8 cellular contexts compared by ENCODE assay signal in the genomic region with DNA sequence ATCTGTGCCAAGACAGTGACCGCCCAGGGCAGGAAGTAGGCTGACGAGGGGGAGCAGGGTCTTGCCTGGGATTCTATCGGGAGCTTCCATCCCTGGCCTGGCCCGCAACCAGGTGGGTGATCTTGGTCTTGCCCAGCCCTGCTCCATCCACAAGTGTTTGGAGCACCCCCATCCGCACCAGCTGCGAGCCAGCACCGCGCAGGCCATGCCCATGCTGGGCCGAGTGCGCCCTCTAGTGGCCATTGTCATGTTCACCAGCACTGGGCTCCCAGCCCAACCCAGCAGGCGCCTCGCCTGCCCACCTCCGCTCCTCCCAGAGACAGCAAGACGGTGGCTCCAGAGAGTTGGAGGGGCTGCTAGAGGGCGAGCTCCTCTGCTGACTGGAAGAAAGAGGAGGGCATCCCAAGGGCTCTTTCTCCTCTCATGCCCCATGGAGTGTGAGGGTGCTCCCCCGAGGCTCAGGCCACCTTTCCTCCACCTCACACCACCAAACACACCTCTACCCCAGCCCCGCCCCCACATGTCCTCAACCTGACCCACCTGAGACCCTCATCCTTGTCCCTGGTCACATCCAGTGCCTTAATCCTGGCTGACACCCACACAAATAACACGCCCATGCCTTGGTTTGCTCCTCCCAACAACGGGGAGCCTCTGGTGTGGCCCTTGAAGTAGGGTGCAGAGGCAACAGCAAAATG. TPM values are rescaled to one million over a fixed set of nuclear protein-coding genes. Genes with fewer than 3 reads are reported as not detected.
DNase-seq lines count a peak whose midpoint lies in the region; ATAC-seq, FAIRE-seq and TF ChIP-seq lines count a peak whose summit lies in the region.

No MANE protein-coding gene starts in this region.

- SMC1A ChIA-PET in GM12878 (lab: Charles Lee; ENCODE audit: uncharacterized antibody, unreplicated experiment), result interaction anchor here (0.8 to 1.4 kb wide), 4 partner anchors 46 to 556 kb away, joined by 3 to 6 read pairs (median 4); no protein-coding TSS in a partner anchor

- H3K36me3 ChIP-seq in GM12878 (ENCODE audit: control insufficient read depth in 2 of 2, insufficient read depth in 2 of 2, low read length in 1 of 2), result no peaks in the 10 kb centered on the region

- H3K4me1 ChIP-seq in GM12878 (ENCODE audit: control insufficient read depth, insufficient read depth, low read length), result no peaks in the 10 kb centered on the region

- DNase-seq in NCI-H82 (lab: John Stamatoyannopoulos, UW) (peak; percentile 89), NCI-H82 treated with DMSO at 0.1 percent for 48 hours (lab: John Stamatoyannopoulos, UW; ENCODE audit: unreplicated experiment) (no peak), NCI-H1930 (lab: John Stamatoyannopoulos, UW) (peak; percentile 45 to 62), UCSD-AML1 (lab: John Stamatoyannopoulos, UW; ENCODE audit: unreplicated experiment) (peak; percentile 76), GM12878 (ENCODE audit: low read depth, low spot score) (no peak), iPS DF 4.7 (ENCODE audit: extremely low read depth, low spot score) (peak; percentile 14)
- DNase-seq in stimulated activated CD4-positive, alpha-beta T cell treated with anti-CD3 and anti-CD28 coated beads, Interleukin-12 subunit alpha, Interleukin-12 subunit beta, amount 100 ng/mL, for 24 hours (ENCODE audit: low read depth in 2 of 2), result peak; percentile 65 to 77

- H3K9ac ChIP-seq in GM12878 (ENCODE audit: control insufficient read depth, insufficient read depth, low read length), result no peak overlapping the region

- no peak overlapping the region; the same call in 1 of the 2 replicates for H2AFZ ChIP-seq in GM12878 (ENCODE audit: control insufficient read depth, low read depth, low read length)

- intact Hi-C loops in GM12878 (cut with micrococcal nuclease; ENCODE audit: unreplicated experiment), result loop anchor here (1.0 to 5.0 kb wide), 4 partner anchors 37 to 566 kb away; a partner anchor contains a TSS

- no peak for TF ChIP-seq EP300 in GM12878 (IDR thresholded peaks at IDR 0.05; ENCODE audit: borderline replicate concordance in 1 of 2, control insufficient read depth in 1 of 2, low read depth in 2 of 2, low read length in 2 of 2)

- H3K4me3 ChIP-seq in GM12878, result no peak overlapping the region

- RAD21 ChIA-PET in GM12878 (lab: Charles Lee; ENCODE audit: unreplicated experiment), result interaction anchor here (1.1 kb wide), 1 partner anchor 540 kb away, joined by 3 read pairs; no protein-coding TSS in a partner anchor

- TF ChIP-seq RAD21 in GM12878 (IDR thresholded peaks at IDR 0.05; ENCODE audit: insufficient read depth, low read depth, low read length), result peak; percentile 74

- no peak for TF ChIP-seq POLR2A in GM12878 (IDR thresholded peaks at IDR 0.05; ENCODE audit: low read depth, low read length)

- H3K9me3 ChIP-seq in GM12878 (replicated peaks; ENCODE audit: control insufficient read depth, insufficient read depth, low read length), result no peaks in the 10 kb centered on the region; the same call in 2 of the 3 replicates

- in situ Hi-C loops in GM12878 (cut with MboI), result loop anchor here (10.0 kb wide), 1 partner anchor 563 kb away; no protein-coding TSS in a partner anchor

- no peak for FAIRE-seq in GM12878 (lab: Jason Lieb, UNC)

- no peak overlapping the region for H3K4me2 ChIP-seq in GM12878 (ENCODE audit: control insufficient read depth, insufficient read depth)

- peak; percentile 88 for ATAC-seq in HG02759 (IDR thresholded peaks at IDR 0.05; ENCODE audit: unreplicated experiment)
- ATAC-seq in GM12878, result peak; percentile 99

- CTCF ChIA-PET in GM12878 (lab: Yijun Ruan, JAX), result interaction anchor here (0.5 to 3.6 kb wide), 16 partner anchors 8 to 566 kb away, joined by 3 to 21 read pairs (median 4); a partner anchor contains a TSS

- POLR2A ChIA-PET in GM12878 (lab: Charles Lee), result interaction anchor here (0.6 kb wide), 1 partner anchor 106 kb away, joined by 4 read pairs; a partner anchor contains a TSS

- BruUV-seq in GM12878 (replicated peaks; lab: Mats Ljungman, UMichigan), result no TSS peak

- H4K20me1 ChIP-seq in GM12878 (ENCODE audit: control insufficient read depth, insufficient read depth), result no peaks in the 10 kb centered on the region

- H3K27ac ChIP-seq in GM12878 (ENCODE audit: control insufficient read depth, insufficient read depth), result no peak overlapping the region

- no peaks in the 10 kb centered on the region for H3K27me3 ChIP-seq in GM12878 (replicated peaks in 1 of 2; ENCODE audit: control insufficient read depth in 2 of 2, insufficient read depth in 2 of 2, low read length in 1 of 2)

- H3K79me2 ChIP-seq in GM12878 (ENCODE audit: control insufficient read depth, insufficient read depth, low read length), result no peaks in the 10 kb centered on the region

- peak; percentile 75 to 88 (median 83) for TF ChIP-seq CTCF in GM12878 (IDR thresholded peaks at IDR 0.05 in 2 of 3, conservative IDR thresholded peaks at IDR 0.05 in 1 of 3; ENCODE audit: control insufficient read depth in 2 of 3, extremely low read depth in 1 of 3, insufficient read depth in 1 of 3, low read depth in 3 of 3, low read length in 3 of 3)

- WGBS in GM12878 (ENCODE audit: insufficient coverage, insufficient replicate concordance, low lambda C conversion rate, missing lambda C conversion rate), result 16% methylated on average over 18 of the region's 19 CpGs

TF ChIP-seq in GM12878, 131 proteins besides CTCF, POLR2A, EP300 and RAD21 (continues in another document):
- TF ChIP-seq, protein P1, sequence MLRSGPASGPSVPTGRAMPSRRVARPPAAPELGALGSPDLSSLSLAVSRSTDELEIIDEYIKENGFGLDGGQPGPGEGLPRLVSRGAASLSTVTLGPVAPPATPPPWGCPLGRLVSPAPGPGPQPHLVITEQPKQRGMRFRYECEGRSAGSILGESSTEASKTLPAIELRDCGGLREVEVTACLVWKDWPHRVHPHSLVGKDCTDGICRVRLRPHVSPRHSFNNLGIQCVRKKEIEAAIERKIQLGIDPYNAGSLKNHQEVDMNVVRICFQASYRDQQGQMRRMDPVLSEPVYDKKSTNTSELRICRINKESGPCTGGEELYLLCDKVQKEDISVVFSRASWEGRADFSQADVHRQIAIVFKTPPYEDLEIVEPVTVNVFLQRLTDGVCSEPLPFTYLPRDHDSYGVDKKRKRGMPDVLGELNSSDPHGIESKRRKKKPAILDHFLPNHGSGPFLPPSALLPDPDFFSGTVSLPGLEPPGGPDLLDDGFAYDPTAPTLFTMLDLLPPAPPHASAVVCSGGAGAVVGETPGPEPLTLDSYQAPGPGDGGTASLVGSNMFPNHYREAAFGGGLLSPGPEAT (IDR thresholded peaks at IDR 0.05; ENCODE audit: low read depth), result no peak
- TF ChIP-seq STAT1 (conservative IDR thresholded peaks at IDR 0.05), result no peak

RNA-seq across cellular contexts. Expression of a gene that starts 9.8 kb away (rescaled TPM):
- 0.08 TPM in 1 of 2 replicates, not detected in the other for total RNA-seq in GM12878 (2013; cell fraction: nucleolus; rRNA removed)
- not detected in 2 replicates for total RNA-seq in GM12878 (2014; rRNA removed)
- total RNA-seq in GM12878 (2014; rRNA removed; fragmentation: Illumina TruSeq; extraction: Trizol), result not detected in 2 replicates
- not detected in 2 replicates for total RNA-seq in GM12878 (2021)
- not detected for polyA plus RNA-seq in GM12878 (2011; ENCODE audit: low read depth)
- polyA plus RNA-seq in GM12878 (2011; rRNA removed), result not detected in 2 replicates
- not detected in 2 replicates for polyA plus RNA-seq in GM12878 (2011; cell fraction: cytosol; rRNA removed)
- polyA plus RNA-seq in GM12878 (2011; cell fraction: nucleus; rRNA removed), result 0.10 TPM in 1 of 2 replicates, not detected in the other
- polyA plus RNA-seq in GM12878 (2012), result 0.03 TPM in 1 of 2 replicates, not detected in the other
- not detected in 2 replicates for polyA plus RNA-seq in GM12878 (2014; fragmentation: Illumina TruSeq; extraction: Trizol)
- not detected for polyA plus RNA-seq in GM12878 (2014; fragmentation: Nextera tagmentation; extraction: Ambion mirVana)
- polyA plus RNA-seq in GM12878 (2014; rRNA removed), result 0.01 TPM in 2 replicates
- polyA plus RNA-seq in GM12878 (2016; fragmentation: Nextera tagmentation; extraction: Ambion mirVana), result not detected
- not detected in 2 replicates for polyA minus RNA-seq in GM12878 (2011; rRNA and poly(A)+ RNA removed)
- not detected in 2 replicates for polyA minus RNA-seq in GM12878 (2011; cell fraction: cytosol; rRNA and poly(A)+ RNA removed)
- polyA minus RNA-seq in GM12878 (2011; cell fraction: nucleus; rRNA and poly(A)+ RNA removed), result not detected in 2 replicates

RNA-seq across cellular contexts. Expression of a gene that starts 12.9 kb away (rescaled TPM):
- total RNA-seq in GM12878 (2013; cell fraction: nucleolus; rRNA removed), result not detected in 2 replicates
- total RNA-seq in GM12878 (2014; rRNA removed) (not detected in 2 replicates), GM12878 (2014; rRNA removed; fragmentation: Illumina TruSeq; extraction: Trizol) (not detected in 2 replicates), GM12878 (2021) (0.18 and 0.27 TPM in 2 replicates)
- not detected for polyA plus RNA-seq in GM12878 (2011; ENCODE audit: low read depth)
- polyA plus RNA-seq in GM12878 (2011; rRNA removed) (not detected in 2 replicates), GM12878 (2014; fragmentation: Illumina TruSeq; extraction: Trizol) (not detected in 2 replicates), GM12878 (2014; fragmentation: Nextera tagmentation; extraction: Ambion mirVana) (not detected), GM12878 (2014; rRNA removed) (not detected in 2 replicates), GM12878 (2016; fragmentation: Nextera tagmentation; extraction: Ambion mirVana) (under 1 TPM; 0.06 to 0.12 TPM)
- polyA plus RNA-seq in GM12878 (2011; cell fraction: cytosol; rRNA removed), result not detected in 2 replicates
- not detected in 2 replicates for polyA plus RNA-seq in GM12878 (2011; cell fraction: nucleus; rRNA removed)
- polyA plus RNA-seq in GM12878 (2012), result not detected in 2 replicates
- not detected in 2 replicates for polyA minus RNA-seq in GM12878 (2011; rRNA and poly(A)+ RNA removed)
- polyA minus RNA-seq in GM12878 (2011; cell fraction: cytosol; rRNA and poly(A)+ RNA removed), result not detected in 2 replicates
- polyA minus RNA-seq in GM12878 (2011; cell fraction: nucleus; rRNA and poly(A)+ RNA removed), result not detected in 2 replicates

RNA-seq across cellular contexts. Expression of a gene that starts 37.3 kb away (rescaled TPM):
- 11.0 and 11.4 TPM in 2 replicates for total RNA-seq in GM12878 (2013; cell fraction: nucleolus; rRNA removed)
- 20.5 and 26.2 TPM in 2 replicates for total RNA-seq in GM12878 (2014; rRNA removed)
- total RNA-seq in GM12878 (2014; rRNA removed; fragmentation: Illumina TruSeq; extraction: Trizol), result 22.1 and 22.7 TPM in 2 replicates
- total RNA-seq in GM12878 (2021), result 40.5 and 44.5 TPM in 2 replicates
- polyA plus RNA-seq in GM12878 (2011; ENCODE audit: low read depth), result 5.0 TPM
- 12.7 and 20.3 TPM in 2 replicates for polyA plus RNA-seq in GM12878 (2011; rRNA removed)
- polyA plus RNA-seq in GM12878 (2011; cell fraction: cytosol; rRNA removed), result 39.1 and 47.7 TPM in 2 replicates
- 52.3 and 76.7 TPM in 2 replicates for polyA plus RNA-seq in GM12878 (2011; cell fraction: nucleus; rRNA removed)
- 15.2 and 15.5 TPM in 2 replicates for polyA plus RNA-seq in GM12878 (2012)
- polyA plus RNA-seq in GM12878 (2014; fragmentation: Illumina TruSeq; extraction: Trizol), result 8.0 and 16.6 TPM in 2 replicates
- polyA plus RNA-seq in GM12878 (2014; fragmentation: Nextera tagmentation; extraction: Ambion mirVana), result 10 to 100 TPM in 1 of 2 experiments, 1 to 10 TPM in 1; 6.7 to 15.6 TPM
- polyA plus RNA-seq in GM12878 (2014; rRNA removed), result 36.5 and 45.2 TPM in 2 replicates
- polyA plus RNA-seq in GM12878 (2016; fragmentation: Nextera tagmentation; extraction: Ambion mirVana), result 10 to 100 TPM; 61.0 to 63.3 TPM
- 20.2 and 37.0 TPM in 2 replicates for polyA minus RNA-seq in GM12878 (2011; rRNA and poly(A)+ RNA removed)
- polyA minus RNA-seq in GM12878 (2011; cell fraction: cytosol; rRNA and poly(A)+ RNA removed), result 7.1 and 10.3 TPM in 2 replicates
- polyA minus RNA-seq in GM12878 (2011; cell fraction: nucleus; rRNA and poly(A)+ RNA removed), result 12.3 and 16.2 TPM in 2 replicates

Comparison
In these comparisons a context has a peak if more than half of its experiments do, and no peak if none do; other contexts are left out.
1. DNase-seq: peak in NCI-H82 (single experiment), NCI-H1930 (2 of 2), UCSD-AML1 (single experiment), iPS DF 4.7 (single experiment) and stimulated activated CD4-positive, alpha-beta T cell treated with anti-CD3 and anti-CD28 coated beads, Interleukin-12 subunit alpha, Interleukin-12 subunit beta, amount 100 ng/mL, for 24 hours (2 of 2); none in NCI-H82 treated with DMSO at 0.1 percent for 48 hours (single experiment) and GM12878 (single experiment).